In the genomic region with DNA sequence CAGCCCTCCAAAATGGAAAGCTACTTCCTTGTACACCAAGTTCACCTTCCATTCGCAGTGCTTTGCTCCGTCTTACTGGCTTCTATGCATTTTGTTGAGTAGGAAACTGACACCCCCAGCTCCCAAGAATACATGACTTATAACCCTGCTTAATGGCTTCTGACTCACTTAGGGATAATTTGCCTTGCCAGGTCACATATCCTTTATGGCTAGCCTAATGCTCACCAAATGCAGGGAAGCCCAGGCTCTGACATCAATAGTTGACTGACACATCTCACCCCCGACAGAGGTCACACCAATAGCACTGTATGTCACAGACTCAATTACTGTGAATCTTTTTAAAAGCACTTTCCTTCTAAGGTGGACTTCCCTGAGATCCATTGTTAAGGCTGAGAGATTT, we compare ENCODE assay signal across 22 cellular contexts.
"Had no signal": no experiment of that assay in that cellular context is flagged by ENCODE, and none has a peak within 500 bp of the region (broad histone marks: within the 10 kb centered on the region; RNA-seq: fewer than 3 reads in every experiment).

No MANE protein-coding gene starts in this region.

- H3K27me3 ChIP-seq: neural progenitor cell, spleen, vagina had no signal

- H3K4me3 ChIP-seq: lower lobe of right lung, mucosa of descending colon, neural progenitor cell, spleen, thoracic aorta, vagina had no signal

- H3K36me3 ChIP-seq: lower lobe of right lung, neural progenitor cell, vagina had no signal

- H2AFZ ChIP-seq: neural progenitor cell had no signal

- DNase-seq: activated CD4-positive, alpha-beta T cell treated with anti-CD3 and anti-CD28 coated beads, Interleukin-2, amount 10 ng/mL, durations not matched to agents 7 days and 5 days; activated CD8-positive, alpha-beta T cell treated with anti-CD3 and anti-CD28 coated beads, Interleukin-2, amount 10 ng/mL, durations not matched to agents 7 days and 5 days; effector memory CD4-positive, alpha-beta T cell; lower lobe of right lung; mesendoderm; mucosa of descending colon; spleen; stimulated activated CD4-positive, alpha-beta T cell treated with anti-CD3 and anti-CD28 coated beads, Interleukin-4, amount 100 ng/mL, for 1 hour; stimulated activated naive CD4-positive, alpha-beta T cell; T-helper 17 cell had no signal

- H3K9ac ChIP-seq: neural progenitor cell had no signal

- H3K9me3 ChIP-seq: lower lobe of right lung, mucosa of descending colon, spleen, thoracic aorta, vagina had no signal

- H3K27me3 Mint-ChIP-seq: activated CD4-positive, alpha-beta T cell treated with anti-CD3 and anti-CD28 coated beads, Interleukin-2, amount 10 ng/mL, durations not matched to agents 7 days and 5 days; central memory CD8-positive, alpha-beta T cell; type B pancreatic cell had no signal

- FAIRE-seq: astrocyte, colon, keratinocyte had no signal

- H3K27ac ChIP-seq: lower lobe of right lung, neural progenitor cell, spleen, thoracic aorta, vagina, VCaP had no signal

- H3K4me1 ChIP-seq: lower lobe of right lung, neural progenitor cell, vagina had no signal

- H3K4me2 ChIP-seq: neural progenitor cell had no signal

- H3K27ac Mint-ChIP-seq: activated CD4-positive, alpha-beta T cell treated with anti-CD3 and anti-CD28 coated beads, Interleukin-2, amount 10 ng/mL, durations not matched to agents 7 days and 5 days; activated CD8-positive, alpha-beta T cell treated with anti-CD3 and anti-CD28 coated beads, Interleukin-2, amount 10 ng/mL, durations not matched to agents 7 days and 5 days; activated naive CD4-positive, alpha-beta T cell treated with anti-CD3 and anti-CD28 coated beads, Interleukin-2, amount 50 U/mL, for 72 hours; neural progenitor cell; T-helper 17 cell; type B pancreatic cell had no signal

- H3K4me3 Mint-ChIP-seq: activated CD4-positive, alpha-beta T cell treated with anti-CD3 and anti-CD28 coated beads, Interleukin-2, amount 10 ng/mL, durations not matched to agents 7 days and 5 days; activated CD8-positive, alpha-beta T cell treated with anti-CD3 and anti-CD28 coated beads, Interleukin-2, amount 10 ng/mL, durations not matched to agents 7 days and 5 days; central memory CD8-positive, alpha-beta T cell; neural progenitor cell; T-helper 17 cell; type B pancreatic cell had no signal

- H3K9me3 Mint-ChIP-seq: central memory CD8-positive, alpha-beta T cell; neural progenitor cell; type B pancreatic cell had no signal

- ATAC-seq: activated CD4-positive, CD25-positive, alpha-beta regulatory T cell treated with anti-CD3 and anti-CD28 coated beads, Interleukin-2, amount 50 U/mL, for 24 hours; activated CD8-positive, alpha-beta T cell treated with anti-CD3 and anti-CD28 coated beads, Interleukin-2, amount 10 ng/mL, durations not matched to agents 7 days and 5 days; activated naive CD4-positive, alpha-beta T cell treated with anti-CD3 and anti-CD28 coated beads, Interleukin-2, amount 50 U/mL, for 72 hours; esophagus mucosa; lower lobe of right lung; mucosa of descending colon; T-helper 17 cell had no signal
